Comparison of ENCODE assay signal across 1 cellular context in the genomic region with DNA sequence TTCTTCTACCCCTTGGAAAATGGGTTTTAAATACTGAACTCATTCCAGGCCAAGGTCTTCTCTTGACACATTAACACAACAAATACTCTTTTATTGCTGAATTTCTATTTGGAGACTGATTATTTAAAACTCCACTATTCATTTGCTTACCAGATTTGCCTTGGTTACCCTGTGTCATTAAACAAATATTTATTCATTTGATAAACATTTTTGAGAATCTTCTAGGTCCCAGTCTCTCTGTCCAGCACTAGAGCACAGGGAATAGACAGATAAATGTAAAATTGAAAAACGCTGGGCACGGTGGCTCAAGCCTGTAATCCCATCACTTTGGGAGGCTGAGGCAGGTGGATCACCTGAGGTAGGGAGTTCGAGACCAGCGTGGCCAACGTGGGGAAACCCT.
TF ChIP-seq lines count a peak whose summit lies in the region.

No MANE protein-coding gene starts in this region.

TF ChIP-seq in IMR-90, 13 proteins besides CTCF, POLR2A, EP300 and RAD21:
- no peak for TF ChIP-seq CEBPB (IDR thresholded peaks at IDR 0.05; ENCODE audit: low read depth, low read length)
- no peak for TF ChIP-seq MXI1 (IDR thresholded peaks at IDR 0.05; ENCODE audit: borderline replicate concordance, low read depth, low read length)
- TF ChIP-seq, protein P1, sequence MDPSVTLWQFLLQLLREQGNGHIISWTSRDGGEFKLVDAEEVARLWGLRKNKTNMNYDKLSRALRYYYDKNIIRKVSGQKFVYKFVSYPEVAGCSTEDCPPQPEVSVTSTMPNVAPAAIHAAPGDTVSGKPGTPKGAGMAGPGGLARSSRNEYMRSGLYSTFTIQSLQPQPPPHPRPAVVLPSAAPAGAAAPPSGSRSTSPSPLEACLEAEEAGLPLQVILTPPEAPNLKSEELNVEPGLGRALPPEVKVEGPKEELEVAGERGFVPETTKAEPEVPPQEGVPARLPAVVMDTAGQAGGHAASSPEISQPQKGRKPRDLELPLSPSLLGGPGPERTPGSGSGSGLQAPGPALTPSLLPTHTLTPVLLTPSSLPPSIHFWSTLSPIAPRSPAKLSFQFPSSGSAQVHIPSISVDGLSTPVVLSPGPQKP (IDR thresholded peaks at IDR 0.05; ENCODE audit: borderline replicate concordance, low read depth, low read length): no peak
- no peak for TF ChIP-seq CHD1 (IDR thresholded peaks at IDR 0.05; ENCODE audit: low read depth, low read length)
- TF ChIP-seq RFX5 (IDR thresholded peaks at IDR 0.05; ENCODE audit: low read depth, low read length): no peak
- TF ChIP-seq BHLHE40 (IDR thresholded peaks at IDR 0.05; ENCODE audit: low read depth, low read length): no peak
- TF ChIP-seq FOS (IDR thresholded peaks at IDR 0.05; ENCODE audit: low read depth, low read length): no peak
- no peak for TF ChIP-seq RCOR1 (IDR thresholded peaks at IDR 0.05; ENCODE audit: insufficient replicate concordance, low read length)
- TF ChIP-seq NFE2L2 (IDR thresholded peaks at IDR 0.05; ENCODE audit: low read depth, low read length): no peak
- TF ChIP-seq, protein P2, sequence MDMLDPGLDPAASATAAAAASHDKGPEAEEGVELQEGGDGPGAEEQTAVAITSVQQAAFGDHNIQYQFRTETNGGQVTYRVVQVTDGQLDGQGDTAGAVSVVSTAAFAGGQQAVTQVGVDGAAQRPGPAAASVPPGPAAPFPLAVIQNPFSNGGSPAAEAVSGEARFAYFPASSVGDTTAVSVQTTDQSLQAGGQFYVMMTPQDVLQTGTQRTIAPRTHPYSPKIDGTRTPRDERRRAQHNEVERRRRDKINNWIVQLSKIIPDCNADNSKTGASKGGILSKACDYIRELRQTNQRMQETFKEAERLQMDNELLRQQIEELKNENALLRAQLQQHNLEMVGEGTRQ (IDR thresholded peaks at IDR 0.05; ENCODE audit: low read depth, low read length): no peak
- no peak for TF ChIP-seq MAFK (IDR thresholded peaks at IDR 0.05; ENCODE audit: low read depth, low read length)
- TF ChIP-seq MAZ (IDR thresholded peaks at IDR 0.05; ENCODE audit: borderline replicate concordance, low read depth, low read length): no peak
- TF ChIP-seq SMC3 (IDR thresholded peaks at IDR 0.05; ENCODE audit: low read depth, low read length): no peak
